Comparison of ENCODE assay signal across 12 cellular contexts in genomic region chr3:23648326-23648964, GRCh38.
A peak's percentile ranks its signal among the peaks of the same experiment; 100 is the strongest.
DNase-seq lines count a peak whose midpoint lies in the region; ATAC-seq, FAIRE-seq and TF ChIP-seq lines count a peak whose summit lies in the region.
"Had no signal": no experiment of that assay in that cellular context is flagged by ENCODE, and none has a peak within 500 bp of the region (broad histone marks: within the 10 kb centered on the region; RNA-seq: fewer than 3 reads in every experiment).

No MANE protein-coding gene starts in this region.

- FAIRE-seq in GM12878 (lab: Jason Lieb, UNC): no peak
- no peak for FAIRE-seq in D721Med (lab: Jason Lieb, UNC)

- TF ChIP-seq RAD21 in GM12878 (IDR thresholded peaks at IDR 0.05; ENCODE audit: insufficient read depth, low read depth, low read length): peak; percentile 43; the same call in 1 of the 2 replicates

- H3K79me2 ChIP-seq in GM12878 (ENCODE audit: control insufficient read depth, insufficient read depth, low read length): no peaks in the 10 kb centered on the region

- RAD21 ChIA-PET in GM12878 (lab: Charles Lee; ENCODE audit: unreplicated experiment): interaction anchor here (1.0 to 3.1 kb wide), 12 partner anchors 9 to 206 kb away, joined by 3 to 27 read pairs (median 7); no protein-coding TSS in a partner anchor

- no peak overlapping the region for H2AFZ ChIP-seq in GM12878 (ENCODE audit: control insufficient read depth, low read depth, low read length)

- no peak for TF ChIP-seq EP300 in GM12878 (IDR thresholded peaks at IDR 0.05; ENCODE audit: borderline replicate concordance in 1 of 2, control insufficient read depth in 1 of 2, low read depth in 2 of 2, low read length in 2 of 2)

- ATAC-seq in GM12878 (peak; percentile 20), right cardiac atrium (peak; percentile 74 to 84), HG03354 (IDR thresholded peaks at IDR 0.05; ENCODE audit: poor library complexity, severe bottlenecking, unreplicated experiment) (no peak), GM18520 (IDR thresholded peaks at IDR 0.05; ENCODE audit: unreplicated experiment) (no peak)

- SMC1A ChIA-PET in GM12878 (lab: Charles Lee; ENCODE audit: uncharacterized antibody, unreplicated experiment): interaction anchor here (0.7 to 5.3 kb wide), 37 partner anchors 8 to 302 kb away, joined by 3 to 35 read pairs (median 4); no protein-coding TSS in a partner anchor

- WGBS in GM12878 (ENCODE audit: insufficient coverage, insufficient replicate concordance, low lambda C conversion rate, missing lambda C conversion rate): 50% methylated on average over 4 of the region's 4 CpGs
- WGBS in right cardiac atrium: 69% methylated on average over 4 of the region's 4 CpGs

- POLR2A ChIA-PET in GM12878 (lab: Charles Lee): interaction anchor here (0.6 to 1.3 kb wide), 9 partner anchors 14 to 485 kb away, joined by 3 to 5 read pairs (median 3); partner anchors contain the start of genes NKIRAS1 and RPL15

- BruUV-seq in GM12878 (replicated peaks; lab: Mats Ljungman, UMichigan): no TSS peak

- TF ChIP-seq CTCF in GM12878 (IDR thresholded peaks at IDR 0.05 in 2 of 3, conservative IDR thresholded peaks at IDR 0.05 in 1 of 3; ENCODE audit: control insufficient read depth in 2 of 3, extremely low read depth in 1 of 3, insufficient read depth in 1 of 3, low read depth in 3 of 3, low read length in 3 of 3): peak in 1 of 3 experiments; percentile 7; a peak in 1 of 6 replicates
- TF ChIP-seq CTCF in D721Med (IDR thresholded peaks at IDR 0.05; ENCODE audit: insufficient read depth, missing control alignments): no peak

- TF ChIP-seq POLR2A in GM12878 (IDR thresholded peaks at IDR 0.05; ENCODE audit: low read depth, low read length): no peak

- no peak overlapping the region for H3K4me3 ChIP-seq in GM12878
- no peak overlapping the region for H3K4me3 ChIP-seq in right cardiac atrium (ENCODE audit: low read length)

- intact Hi-C loops in GM12878 (cut with micrococcal nuclease; ENCODE audit: unreplicated experiment) (no loop called here), right cardiac atrium (cut with DNase I) (no loop called here)

- H3K9me3 ChIP-seq in KOPT-K1 (ENCODE audit: insufficient read depth, low read length, poor library complexity, severe bottlenecking): no peaks in the 10 kb centered on the region
- H3K9me3 ChIP-seq in GM12878 (replicated peaks; ENCODE audit: control insufficient read depth, insufficient read depth, low read length): no peaks in the 10 kb centered on the region
- H3K9me3 ChIP-seq in right cardiac atrium (ENCODE audit: control insufficient read depth, low read length): no peaks in the 10 kb centered on the region

- no peak overlapping the region for H3K9ac ChIP-seq in GM12878 (ENCODE audit: control insufficient read depth, insufficient read depth, low read length)

- no peak overlapping the region for H3K4me2 ChIP-seq in GM12878 (ENCODE audit: control insufficient read depth, insufficient read depth)

- H3K4me1 ChIP-seq in GM12878 (ENCODE audit: control insufficient read depth, insufficient read depth, low read length) (peaks cover 26% of the 10 kb centered on the region), right cardiac atrium (ENCODE audit: control insufficient read depth, insufficient read depth, low read length) (peaks cover 1% of the 10 kb centered on the region)

- H3K27me3 ChIP-seq in GM12878 (replicated peaks in 1 of 2; ENCODE audit: control insufficient read depth in 2 of 2, insufficient read depth in 2 of 2, low read length in 1 of 2) (no peaks in the 10 kb centered on the region), right cardiac atrium (ENCODE audit: control insufficient read depth, insufficient read depth) (no peaks in the 10 kb centered on the region)

- no peaks in the 10 kb centered on the region for H4K20me1 ChIP-seq in GM12878 (ENCODE audit: control insufficient read depth, insufficient read depth)

- CTCF ChIA-PET in GM12878 (lab: Yijun Ruan, JAX): interaction anchor here (0.6 to 2.0 kb wide), 10 partner anchors 10 to 218 kb away, joined by 3 to 15 read pairs (median 4); no protein-coding TSS in a partner anchor

- H3K36me3 ChIP-seq in KOPT-K1 (ENCODE audit: insufficient read depth, low read length) (no peaks in the 10 kb centered on the region), GM12878 (ENCODE audit: control insufficient read depth in 2 of 2, insufficient read depth in 2 of 2, low read length in 1 of 2) (no peaks in the 10 kb centered on the region)

- H3K27ac ChIP-seq in KOPT-K1 (ENCODE audit: low read depth, low read length, poor library complexity, severe bottlenecking) (peak overlapping the region; percentile 36), GM12878 (ENCODE audit: control insufficient read depth, insufficient read depth) (no peak overlapping the region), right cardiac atrium (ENCODE audit: low read length) (no peak overlapping the region)

- in situ Hi-C loops in GM12878 (cut with MboI): no loop called here

- DNase-seq in AG08396 (ENCODE audit: low spot score) (peak; percentile 24), GM12878 (ENCODE audit: low read depth, low spot score) (no peak), right cardiac atrium (no peak), DMS79 treated with DMSO at 0.1 percent for 48 hours (lab: John Stamatoyannopoulos, UW) (no peak), D721Med (ENCODE audit: insufficient read length, low spot score) (no peak)
- DNase-seq: hippocampal formation; naive B cell; NCI-H1048; stimulated activated naive CD4-positive, alpha-beta T cell treated with Interleukin-2 at 50 U/mL for 16 hours had no signal

TF ChIP-seq in GM12878, 131 proteins besides CTCF, POLR2A, EP300 and RAD21:
- TF ChIP-seq RB1 (IDR thresholded peaks at IDR 0.05; ENCODE audit: borderline replicate concordance) (no peak), IRF5 (IDR thresholded peaks at IDR 0.05; ENCODE audit: borderline replicate concordance) (no peak), ELK1 (IDR thresholded peaks at IDR 0.05; ENCODE audit: low read depth, low read length) (no peak), ZNF622 (IDR thresholded peaks at IDR 0.05) (no peak), SUZ12 (IDR thresholded peaks at IDR 0.05; ENCODE audit: unreplicated experiment) (no peak), RUNX3 (IDR thresholded peaks at IDR 0.05; ENCODE audit: low read length) (no peak), E2F4 (IDR thresholded peaks at IDR 0.05; ENCODE audit: low read depth, low read length) (no peak), IKZF2 (IDR thresholded peaks at IDR 0.05) (no peak), RFX5 (IDR thresholded peaks at IDR 0.05; ENCODE audit: low read depth, low read length) (no peak), NRF1 (conservative IDR thresholded peaks at IDR 0.05; ENCODE audit: low read depth, low read length) (no peak)

Comparison
In these comparisons a context has a peak if more than half of its experiments do, and no peak if none do; other contexts are left out.
1. ATAC-seq: peak in GM12878 (single experiment) and right cardiac atrium (2 of 2); none in HG03354 (single experiment) and GM18520 (single experiment).